In the genomic region with DNA sequence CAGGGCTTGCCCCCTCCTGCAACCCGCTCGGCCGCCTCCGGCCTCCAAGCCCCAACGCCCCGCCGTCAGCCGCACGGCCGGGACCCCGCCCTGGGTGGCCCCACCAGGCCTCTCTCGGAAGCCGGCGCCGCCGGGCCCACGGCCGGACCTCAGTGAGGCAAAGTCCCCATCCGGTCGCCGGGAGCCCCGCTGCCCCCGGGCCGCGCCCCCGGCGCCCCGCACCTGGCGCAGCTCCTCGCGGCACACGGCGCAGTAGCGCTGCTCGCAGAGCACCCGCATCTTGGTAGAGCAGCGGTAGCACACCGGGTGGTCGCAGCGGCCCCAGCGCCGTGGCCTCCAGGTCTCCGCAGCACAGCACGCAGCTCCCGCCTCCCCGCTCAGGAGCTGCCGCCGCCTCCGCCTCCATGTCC, we compare ENCODE assay signal across 2 cellular contexts.
A peak's percentile ranks its signal among the peaks of the same experiment; 100 is the strongest.
TF ChIP-seq lines count a peak whose summit lies in the region.

No MANE protein-coding gene starts in this region.

TF ChIP-seq in HEK293, 187 proteins besides CTCF, POLR2A, EP300 and RAD21:
- TF ChIP-seq ZBTB8A (tag by site-specific recombination; IDR thresholded peaks at IDR 0.05) = peak; percentile 13; the same call in 1 of the 2 replicates
- TF ChIP-seq, protein P1, sequence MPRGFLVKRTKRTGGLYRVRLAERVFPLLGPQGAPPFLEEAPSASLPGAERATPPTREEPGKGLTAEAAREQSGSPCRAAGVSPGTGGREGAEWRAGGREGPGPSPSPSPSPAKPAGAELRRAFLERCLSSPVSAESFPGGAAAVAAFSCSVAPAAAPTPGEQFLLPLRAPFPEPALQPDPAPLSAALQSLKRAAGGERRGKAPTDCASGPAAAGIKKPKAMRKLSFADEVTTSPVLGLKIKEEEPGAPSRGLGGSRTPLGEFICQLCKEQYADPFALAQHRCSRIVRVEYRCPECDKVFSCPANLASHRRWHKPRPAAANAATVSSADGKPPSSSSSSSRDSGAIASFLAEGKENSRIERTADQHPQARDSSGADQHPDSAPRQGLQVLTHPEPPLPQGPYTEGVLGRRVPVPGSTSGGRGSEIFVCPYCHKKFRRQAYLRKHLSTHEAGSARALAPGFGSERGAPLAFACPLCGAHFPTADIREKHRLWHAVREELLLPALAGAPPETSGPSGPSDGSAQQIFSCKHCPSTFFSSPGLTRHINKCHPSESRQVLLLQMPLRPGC (tag by site-specific recombination; IDR thresholded peaks at IDR 0.05) = no peak
- 0 out of 2 replicates have a peak, but pooled peaks have one; percentile 7 for TF ChIP-seq ZNF596 (tag by site-specific recombination; IDR thresholded peaks at IDR 0.05)
- no peak for TF ChIP-seq ZNF266 (tag by site-specific recombination; IDR thresholded peaks at IDR 0.05; ENCODE audit: low read depth)
TF ChIP-seq in HEK293: peak in this region for 2.

TF ChIP-seq in endothelial cell of umbilical vein, 7 proteins besides CTCF, POLR2A, EP300 and RAD21:
- no peak for TF ChIP-seq EZH2 (IDR thresholded peaks at IDR 0.05; ENCODE audit: borderline replicate concordance, low read depth, low read length, severe bottlenecking)
- no peak for TF ChIP-seq GATA2 (IDR thresholded peaks at IDR 0.05; ENCODE audit: insufficient read depth, insufficient read length, low read depth, low read length)
- no peak for TF ChIP-seq MYC (IDR thresholded peaks at IDR 0.05; ENCODE audit: low read depth, low read length)
- TF ChIP-seq, protein P2, sequence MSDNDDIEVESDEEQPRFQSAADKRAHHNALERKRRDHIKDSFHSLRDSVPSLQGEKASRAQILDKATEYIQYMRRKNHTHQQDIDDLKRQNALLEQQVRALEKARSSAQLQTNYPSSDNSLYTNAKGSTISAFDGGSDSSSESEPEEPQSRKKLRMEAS (IDR thresholded peaks at IDR 0.05; ENCODE audit: insufficient read depth, insufficient read length) = no peak
- TF ChIP-seq POLR2AphosphoS5 (IDR thresholded peaks at IDR 0.05; ENCODE audit: insufficient read depth, low read depth, low read length) = no peak
- TF ChIP-seq FOS (IDR thresholded peaks at IDR 0.05; ENCODE audit: borderline replicate concordance, insufficient read depth, low read length) = no peak
- no peak for TF ChIP-seq JUN (IDR thresholded peaks at IDR 0.05; ENCODE audit: borderline replicate concordance, insufficient read depth, insufficient read length, low read depth)
